ENCODE assay signal across 9 cellular contexts in genomic region chr14:31229009-31229408, GRCh38. TPM values are rescaled to one million over a fixed set of nuclear protein-coding genes. Genes with fewer than 3 reads are reported as not detected.
DNase-seq lines count a peak whose midpoint lies in the region; ATAC-seq lines count a peak whose summit lies in the region.
"Had no signal": no experiment of that assay in that cellular context is flagged by ENCODE, and none has a peak within 500 bp of the region (broad histone marks: within the 10 kb centered on the region; RNA-seq: fewer than 3 reads in every experiment).

No MANE protein-coding gene starts in this region.

- H3K4me3 ChIP-seq in urinary bladder (ENCODE audit: low read depth, low read length) = no peak overlapping the region

- no peaks in the 10 kb centered on the region for H3K36me3 ChIP-seq in urinary bladder (ENCODE audit: insufficient read depth)

- no peak overlapping the region for H3K27ac Mint-ChIP-seq in activated T-cell treated with anti-CD3 and anti-CD28 coated beads, Interleukin-2, amount 50 U/mL, for 72 hours
- H3K27ac Mint-ChIP-seq in activated CD4-positive, alpha-beta memory T cell treated with anti-CD3 and anti-CD28 coated beads, Interleukin-2, amount 10 ng/mL, durations not matched to agents 7 days and 5 days = no peak overlapping the region

- peak overlapping the region; percentile 50 for H3K27ac ChIP-seq in urinary bladder (ENCODE audit: low read depth)

- H3K36me3 Mint-ChIP-seq in activated T-cell treated with anti-CD3 and anti-CD28 coated beads, Interleukin-2, amount 50 U/mL, for 72 hours (ENCODE audit: insufficient read depth in 2 of 2) = no peaks in the 10 kb centered on the region
- no peaks in the 10 kb centered on the region for H3K36me3 Mint-ChIP-seq in activated CD4-positive, alpha-beta memory T cell treated with anti-CD3 and anti-CD28 coated beads, Interleukin-2, amount 10 ng/mL, durations not matched to agents 7 days and 5 days (ENCODE audit: low read depth)

- H3K4me1 Mint-ChIP-seq in activated T-cell treated with anti-CD3 and anti-CD28 coated beads, Interleukin-2, amount 50 U/mL, for 72 hours (ENCODE audit: low read depth) = peaks cover 5% of the 10 kb centered on the region
- H3K4me1 Mint-ChIP-seq in activated CD4-positive, alpha-beta memory T cell treated with anti-CD3 and anti-CD28 coated beads, Interleukin-2, amount 10 ng/mL, durations not matched to agents 7 days and 5 days = no peaks in the 10 kb centered on the region

- H3K9me3 Mint-ChIP-seq in activated T-cell treated with anti-CD3 and anti-CD28 coated beads, Interleukin-2, amount 50 U/mL, for 72 hours = no peaks in the 10 kb centered on the region
- H3K9me3 Mint-ChIP-seq in activated CD4-positive, alpha-beta memory T cell treated with anti-CD3 and anti-CD28 coated beads, Interleukin-2, amount 10 ng/mL, durations not matched to agents 7 days and 5 days = no peaks in the 10 kb centered on the region

- DNase-seq in activated T-cell treated with anti-CD3 and anti-CD28 coated beads, Interleukin-2, amount 50 U/mL, for 72 hours = no peak
- DNase-seq in activated T-cell treated with anti-CD3 and anti-CD28 coated beads, Interleukin-2, amount 50 U/mL, for 1 hour = no peak
- no peak for DNase-seq in activated CD4-positive, alpha-beta memory T cell treated with anti-CD3 and anti-CD28 coated beads, Interleukin-2, amount 10 ng/mL, durations not matched to agents 7 days and 5 days
- no peak for DNase-seq in GDM1 (lab: John Stamatoyannopoulos, UW)
- no peak for DNase-seq in SKM-1 treated with dmso at 0.1 percent for 144 hours (lab: John Stamatoyannopoulos, UW; ENCODE audit: unreplicated experiment)
- DNase-seq: central memory CD4-positive, alpha-beta T cell had no signal

- no peaks in the 10 kb centered on the region for H3K4me1 ChIP-seq in urinary bladder (ENCODE audit: insufficient read depth)

- CTCF ChIA-PET in activated CD4-positive, alpha-beta memory T cell treated with anti-CD3 and anti-CD28 coated beads, Interleukin-2, amount 10 ng/mL, durations not matched to agents 7 days and 5 days (lab: Charles Lee) = no interaction called here

- POLR2A ChIA-PET in activated CD4-positive, alpha-beta memory T cell treated with anti-CD3 and anti-CD28 coated beads, Interleukin-2, amount 10 ng/mL, durations not matched to agents 7 days and 5 days (lab: Charles Lee) = interaction anchor here (0.9 kb wide), 1 partner anchor 20 kb away, joined by 3 read pairs; no protein-coding TSS in a partner anchor

- peak; percentile 47 to 62 for ATAC-seq in activated T-cell treated with anti-CD3 and anti-CD28 coated beads, Interleukin-2, amount 50 U/mL, for 72 hours (replicated peaks in 1 of 2)
- ATAC-seq in HG03175 (IDR thresholded peaks at IDR 0.05; ENCODE audit: unreplicated experiment) = peak; percentile 88
- ATAC-seq in esophagus mucosa = peak; percentile 6

- H3K27me3 Mint-ChIP-seq in activated T-cell treated with anti-CD3 and anti-CD28 coated beads, Interleukin-2, amount 50 U/mL, for 72 hours (ENCODE audit: low read depth) = no peaks in the 10 kb centered on the region
- H3K27me3 Mint-ChIP-seq in activated CD4-positive, alpha-beta memory T cell treated with anti-CD3 and anti-CD28 coated beads, Interleukin-2, amount 10 ng/mL, durations not matched to agents 7 days and 5 days = peaks cover 3% of the 10 kb centered on the region

- H3K4me3 Mint-ChIP-seq in activated T-cell treated with anti-CD3 and anti-CD28 coated beads, Interleukin-2, amount 50 U/mL, for 72 hours = no peak overlapping the region
- H3K4me3 Mint-ChIP-seq in activated CD4-positive, alpha-beta memory T cell treated with anti-CD3 and anti-CD28 coated beads, Interleukin-2, amount 10 ng/mL, durations not matched to agents 7 days and 5 days = no peak overlapping the region

RNA-seq across cellular contexts. Expression of gene HECTD1, which starts 21.4 kb away (rescaled TPM):
- 100 to 1,000 TPM; 115 to 124 TPM for total RNA-seq in activated T-cell treated with anti-CD3 and anti-CD28 coated beads, Interleukin-2, amount 50 U/mL, for 72 hours
- total RNA-seq in esophagus mucosa (174 TPM), urinary bladder (364 TPM)
- polyA plus RNA-seq in urinary bladder = 66.8 TPM
- total RNA-seq in activated CD4-positive, alpha-beta memory T cell treated with anti-CD3 and anti-CD28 coated beads, Interleukin-2, amount 10 ng/mL, durations not matched to agents 7 days and 5 days = 10 to 100 TPM; 85.1 to 92.3 TPM

Comparison
In these comparisons a context has a peak if more than half of its experiments do, and no peak if none do; other contexts are left out.
1. ATAC-seq: peak in every context shown above with its lines; median percentile 88 in HG03175; 54 in activated T-cell treated with anti-CD3 and anti-CD28 coated beads, Interleukin-2, amount 50 U/mL, for 72 hours; 6 in esophagus mucosa.